ENCODE assay signal across 14 cellular contexts in the genomic region with DNA sequence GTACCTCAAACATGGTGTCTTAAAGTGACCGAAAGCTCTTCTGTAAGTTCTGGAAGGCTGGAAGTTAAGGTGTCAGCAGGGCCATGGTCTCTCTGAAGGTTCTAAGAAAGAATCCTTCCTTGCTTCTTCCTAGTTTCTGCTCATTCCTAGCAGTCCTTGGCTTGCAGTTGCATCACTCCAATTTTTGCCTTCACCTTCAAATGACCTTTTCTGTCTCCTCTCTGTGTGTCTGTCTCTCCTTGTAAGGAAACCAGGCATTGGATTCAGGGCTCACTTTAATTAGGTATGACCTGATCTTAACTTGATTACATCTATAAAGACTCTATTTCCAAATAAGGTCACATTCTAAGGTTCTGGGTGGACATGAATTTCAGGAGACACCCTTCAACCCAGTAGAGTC. TPM values are rescaled to one million over a fixed set of nuclear protein-coding genes. Genes with fewer than 3 reads are reported as not detected.
DNase-seq lines count a peak whose midpoint lies in the region; ATAC-seq and TF ChIP-seq lines count a peak whose summit lies in the region.
"Had no signal": no experiment of that assay in that cellular context is flagged by ENCODE, and none has a peak within 500 bp of the region (broad histone marks: within the 10 kb centered on the region; RNA-seq: fewer than 3 reads in every experiment).

No MANE protein-coding gene starts in this region.

- peaks cover 98% of the 10 kb centered on the region for H3K79me2 ChIP-seq in GM23338 (replicated peaks; ENCODE audit: insufficient read depth)

- no peaks in the 10 kb centered on the region for H3F3A ChIP-seq in GM23338 (replicated peaks; ENCODE audit: low read depth)

- peaks cover 25% of the 10 kb centered on the region for H3K36me3 ChIP-seq in CD4-positive, CD25-positive, alpha-beta regulatory T cell (ENCODE audit: control insufficient read depth, insufficient read depth, low read length)
- H3K36me3 ChIP-seq in GM23338 (ENCODE audit: insufficient read depth) (peaks cover 9% of the 10 kb centered on the region; the same call in 1 of the 2 replicates), ascending aorta (peaks cover 9 to 17% of the 10 kb centered on the region in 2 donors)

- H3K27ac Mint-ChIP-seq in CD4-positive, CD25-positive, alpha-beta regulatory T cell = peak overlapping the region in 2 of 3 donors; percentile 3 to 52
- peak overlapping the region; percentile 19 for H3K27ac Mint-ChIP-seq in GM23338
- peak overlapping the region in 5 of 10 donors; percentile 36 to 60 (median 50) for H3K27ac Mint-ChIP-seq in naive thymus-derived CD8-positive, alpha-beta T cell
- H3K27ac Mint-ChIP-seq: activated CD4-positive, alpha-beta memory T cell treated with anti-CD3 and anti-CD28 coated beads, Interleukin-2, amount 10 ng/mL, durations not matched to agents 7 days and 5 days had no signal

- H3K9me2 ChIP-seq in GM23338 (ENCODE audit: insufficient read depth) = no peaks in the 10 kb centered on the region

- H2AFZ ChIP-seq in GM23338 = no peak overlapping the region

- TF ChIP-seq CTCF in GM23338 (conservative IDR thresholded peaks at IDR 0.05; ENCODE audit: low read depth in 2 of 2) (no peak), ascending aorta (IDR thresholded peaks at IDR 0.05) (no peak)

- H4K20me1 ChIP-seq in GM23338 (replicated peaks; ENCODE audit: insufficient read depth) = peaks cover 14% of the 10 kb centered on the region; the same call in 1 of the 2 replicates

- H3K4me3 ChIP-seq in CD4-positive, CD25-positive, alpha-beta regulatory T cell (ENCODE audit: low read depth, low read length) = no peak overlapping the region
- H3K4me3 ChIP-seq in GM23338 = no peak overlapping the region
- no peak overlapping the region for H3K4me3 ChIP-seq in ascending aorta

- peaks cover 41% of the 10 kb centered on the region for H3K4me1 ChIP-seq in CD4-positive, CD25-positive, alpha-beta regulatory T cell (ENCODE audit: control insufficient read depth, insufficient read depth, low read length, poor library complexity, severe bottlenecking)
- H3K4me1 ChIP-seq in GM23338 (ENCODE audit: insufficient read depth) = no peaks in the 10 kb centered on the region; the same call in 1 of the 2 replicates
- H3K4me1 ChIP-seq in ascending aorta = peaks cover 4 to 24% of the 10 kb centered on the region in 2 donors

- no peaks in the 10 kb centered on the region for H3K27me3 ChIP-seq in CD4-positive, CD25-positive, alpha-beta regulatory T cell (ENCODE audit: control insufficient read depth, insufficient read depth, low read length)
- H3K27me3 ChIP-seq in GM23338 (ENCODE audit: insufficient read depth) (no peaks in the 10 kb centered on the region), ascending aorta (no peaks in the 10 kb centered on the region)

- no peaks in the 10 kb centered on the region for H3K27me3 Mint-ChIP-seq in CD4-positive, CD25-positive, alpha-beta regulatory T cell
- H3K27me3 Mint-ChIP-seq in GM23338 (ENCODE audit: insufficient read depth, low read depth, poor library complexity) = no peaks in the 10 kb centered on the region
- no peaks in the 10 kb centered on the region for H3K27me3 Mint-ChIP-seq in naive thymus-derived CD8-positive, alpha-beta T cell
- H3K27me3 Mint-ChIP-seq: activated CD4-positive, alpha-beta memory T cell treated with anti-CD3 and anti-CD28 coated beads, Interleukin-2, amount 10 ng/mL, durations not matched to agents 7 days and 5 days had no signal

- intact Hi-C loops in ascending aorta (cut with DNase I) = no loop called here

- peaks cover 36 to 77% (median 57%) of the 10 kb centered on the region in 4 donors for H3K4me1 Mint-ChIP-seq in CD4-positive, CD25-positive, alpha-beta regulatory T cell
- peaks cover 15% of the 10 kb centered on the region for H3K4me1 Mint-ChIP-seq in GM23338
- peaks cover 28 to 75% (median 71%) of the 10 kb centered on the region in 4 donors for H3K4me1 Mint-ChIP-seq in naive thymus-derived CD8-positive, alpha-beta T cell

- no peaks in the 10 kb centered on the region for H3K9me3 ChIP-seq in CD4-positive, CD25-positive, alpha-beta regulatory T cell (ENCODE audit: control insufficient read depth in 2 of 2, low read length in 2 of 2)
- H3K9me3 ChIP-seq in ascending aorta = no peaks in the 10 kb centered on the region

- H3K27ac ChIP-seq in CD4-positive, CD25-positive, alpha-beta regulatory T cell (ENCODE audit: insufficient read depth, low read length, poor library complexity, severe bottlenecking) = no peak overlapping the region
- H3K27ac ChIP-seq in GM23338 (ENCODE audit: low read depth) (peak overlapping the region; percentile 52), ascending aorta (peak overlapping the region; percentile 14 to 51)
- H3K27ac ChIP-seq: C4-2B had no signal

- peaks cover 6% of the 10 kb centered on the region for H3K36me3 Mint-ChIP-seq in CD4-positive, CD25-positive, alpha-beta regulatory T cell
- H3K36me3 Mint-ChIP-seq in GM23338 (ENCODE audit: low read depth) = peaks cover 59% of the 10 kb centered on the region
- peaks cover 0 to 68% (median 5%) of the 10 kb centered on the region in 3 donors for H3K36me3 Mint-ChIP-seq in naive thymus-derived CD8-positive, alpha-beta T cell

- no peak for DNase-seq in CD4-positive, CD25-positive, alpha-beta regulatory T cell
- DNase-seq in GM23338 (ENCODE audit: low spot score) = no peak
- no peak for DNase-seq in ascending aorta (ENCODE audit: low spot score in 2 of 2)
- no peak for DNase-seq in naive thymus-derived CD8-positive, alpha-beta T cell
- DNase-seq in kidney tubule cell (ENCODE audit: low spot score) = no peak
- no peak for DNase-seq in AML-193 (lab: John Stamatoyannopoulos, UW)
- DNase-seq: activated CD4-positive, alpha-beta memory T cell treated with anti-CD3 and anti-CD28 coated beads, Interleukin-2, amount 10 ng/mL, durations not matched to agents 7 days and 5 days; activated gamma-delta T cell; KG1; NCI-H1436 treated with DMSO at 0.1 percent for 48 hours; OCI-M1; stimulated activated naive CD8-positive, alpha-beta T cell treated with anti-CD3 and anti-CD28 coated beads, Interleukin-15, Interleukin-2, amounts not matched to agents 100 U/mL and 50 U/mL, for 24 hours had no signal

- POLR2A ChIA-PET in naive thymus-derived CD8-positive, alpha-beta T cell (lab: Charles Lee) = no interaction called here

- H3K4me3 Mint-ChIP-seq in CD4-positive, CD25-positive, alpha-beta regulatory T cell = peak overlapping the region in 2 of 4 donors; percentile 4 to 9
- no peak overlapping the region for H3K4me3 Mint-ChIP-seq in GM23338
- peak overlapping the region in 6 of 10 donors; percentile 3 to 26 (median 6) for H3K4me3 Mint-ChIP-seq in naive thymus-derived CD8-positive, alpha-beta T cell
- H3K4me3 Mint-ChIP-seq: activated CD4-positive, alpha-beta memory T cell treated with anti-CD3 and anti-CD28 coated beads, Interleukin-2, amount 10 ng/mL, durations not matched to agents 7 days and 5 days had no signal

- no peaks in the 10 kb centered on the region for H3K9me3 Mint-ChIP-seq in CD4-positive, CD25-positive, alpha-beta regulatory T cell
- no peaks in the 10 kb centered on the region for H3K9me3 Mint-ChIP-seq in GM23338
- H3K9me3 Mint-ChIP-seq in naive thymus-derived CD8-positive, alpha-beta T cell = no peaks in the 10 kb centered on the region
- H3K9me3 Mint-ChIP-seq: activated CD4-positive, alpha-beta memory T cell treated with anti-CD3 and anti-CD28 coated beads, Interleukin-2, amount 10 ng/mL, durations not matched to agents 7 days and 5 days had no signal

- no peak overlapping the region for H3K4me2 ChIP-seq in GM23338

- ATAC-seq in CD4-positive, CD25-positive, alpha-beta regulatory T cell (ENCODE audit: low read depth in 2 of 2) = no peak
- ATAC-seq in GM23338 (no peak), GM18517 (IDR thresholded peaks at IDR 0.05; ENCODE audit: unreplicated experiment) (no peak)
- ATAC-seq in naive thymus-derived CD8-positive, alpha-beta T cell = no peak
- ATAC-seq: stimulated activated naive CD8-positive, alpha-beta T cell treated with anti-CD3 and anti-CD28 coated beads, Interleukin-15, Interleukin-2, amounts not matched to agents 100 U/mL and 50 U/mL, for 24 hours had no signal

TF ChIP-seq in GM23338, 12 proteins besides CTCF, POLR2A, EP300 and RAD21 (continues in another document):
- TF ChIP-seq NANOG (IDR thresholded peaks at IDR 0.05; ENCODE audit: borderline replicate concordance) (no peak), ZNF331 (CRISPR knock-in tag; IDR thresholded peaks at IDR 0.05; ENCODE audit: low read depth) (no peak), STAT1 (IDR thresholded peaks at IDR 0.05; ENCODE audit: unreplicated experiment) (no peak)

RNA-seq across cellular contexts. Expression of a gene that starts 8.7 kb away (rescaled TPM):
- total RNA-seq in CD4-positive, CD25-positive, alpha-beta regulatory T cell = 21.8 TPM
- 10 to 100 TPM; 48.8 to 54.2 (median 50.4) TPM for polyA plus RNA-seq in CD4-positive, CD25-positive, alpha-beta regulatory T cell
- total RNA-seq in GM23338 (2014; rRNA removed; shearing (Covaris generic)) = 57.4 and 62.3 TPM in 2 replicates
- 38.8 and 49.0 TPM in 2 replicates for polyA plus RNA-seq in GM23338 (2016; fragmentation: Nextera tagmentation; extraction: Ambion mirVana)
- total RNA-seq in ascending aorta = 17.6 TPM
- 10 to 100 TPM; 28.0 to 29.6 TPM for total RNA-seq in naive thymus-derived CD8-positive, alpha-beta T cell
- polyA plus RNA-seq in naive thymus-derived CD8-positive, alpha-beta T cell = 10 to 100 TPM; 35.5 to 48.6 (median 45.8) TPM

RNA-seq across cellular contexts. Expression of a gene that starts 9.0 kb away (rescaled TPM):
- 9.0 TPM for total RNA-seq in CD4-positive, CD25-positive, alpha-beta regulatory T cell
- polyA plus RNA-seq in CD4-positive, CD25-positive, alpha-beta regulatory T cell = 10 to 100 TPM in 1 of 4 donors, 1 to 10 TPM in 3; 7.8 to 12.5 (median 9.5) TPM
- total RNA-seq in GM23338 (2014; rRNA removed; shearing (Covaris generic)) = 1.8 and 1.9 TPM in 2 replicates
- polyA plus RNA-seq in GM23338 (2016; fragmentation: Nextera tagmentation; extraction: Ambion mirVana) = 13.7 TPM in 2 replicates
- total RNA-seq in ascending aorta = not detected
- total RNA-seq in naive thymus-derived CD8-positive, alpha-beta T cell = 10 to 100 TPM; 10.5 to 13.2 TPM
- polyA plus RNA-seq in naive thymus-derived CD8-positive, alpha-beta T cell = 10 to 100 TPM in 1 of 3 donors, 1 to 10 TPM in 2; 5.1 to 17.5 (median 9.7) TPM
